1 cellular context compared by ENCODE assay signal in the genomic region with DNA sequence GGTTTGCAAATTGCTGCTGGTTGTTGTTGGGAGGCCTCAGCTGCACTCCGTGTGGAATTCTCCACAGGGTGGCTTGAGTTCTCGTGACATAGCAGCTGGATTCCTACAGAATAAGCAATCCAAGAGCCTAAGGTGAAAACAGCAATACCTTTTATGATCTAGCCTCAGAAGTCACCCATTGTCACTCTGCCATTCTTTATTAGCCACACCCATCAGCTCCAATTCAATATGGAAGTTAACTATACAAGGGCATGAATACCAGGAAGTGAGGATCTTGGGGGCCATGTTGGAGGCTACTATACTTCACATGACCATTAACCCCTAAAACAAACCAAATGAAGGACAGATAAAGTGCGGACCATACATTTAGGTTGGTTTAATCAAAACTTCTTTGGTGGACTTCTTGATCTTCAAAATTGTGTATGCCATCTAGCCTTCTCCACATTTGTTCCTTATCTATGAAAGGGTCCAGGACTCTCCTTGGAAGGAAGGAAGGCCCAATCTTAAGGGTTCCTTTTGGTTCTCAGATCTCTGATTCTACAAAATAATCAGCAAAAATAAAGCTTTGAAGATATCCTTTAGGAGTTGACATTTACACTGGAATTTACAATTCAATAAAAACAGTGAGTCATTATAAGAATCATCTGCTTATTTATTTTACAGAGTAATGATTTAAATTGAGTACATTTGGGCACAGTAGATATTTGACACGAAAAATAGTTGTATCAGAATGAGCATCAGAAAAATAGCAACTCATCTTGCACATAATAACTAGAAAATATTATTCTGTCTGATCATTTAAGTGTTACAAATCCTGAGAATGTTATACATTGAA.
TF ChIP-seq lines count a peak whose summit lies in the region.

No MANE protein-coding gene starts in this region.

TF ChIP-seq in K562, 482 proteins besides CTCF, POLR2A, EP300 and RAD21 (continued from another document and continues in another):
- TF ChIP-seq, protein P1, sequence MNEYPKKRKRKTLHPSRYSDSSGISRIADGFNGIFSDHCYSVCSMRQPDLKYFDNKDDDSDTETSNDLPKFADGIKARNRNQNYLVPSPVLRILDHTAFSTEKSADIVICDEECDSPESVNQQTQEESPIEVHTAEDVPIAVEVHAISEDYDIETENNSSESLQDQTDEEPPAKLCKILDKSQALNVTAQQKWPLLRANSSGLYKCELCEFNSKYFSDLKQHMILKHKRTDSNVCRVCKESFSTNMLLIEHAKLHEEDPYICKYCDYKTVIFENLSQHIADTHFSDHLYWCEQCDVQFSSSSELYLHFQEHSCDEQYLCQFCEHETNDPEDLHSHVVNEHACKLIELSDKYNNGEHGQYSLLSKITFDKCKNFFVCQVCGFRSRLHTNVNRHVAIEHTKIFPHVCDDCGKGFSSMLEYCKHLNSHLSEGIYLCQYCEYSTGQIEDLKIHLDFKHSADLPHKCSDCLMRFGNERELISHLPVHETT (CRISPR knock-in tag; conservative IDR thresholded peaks at IDR 0.05 in 1 of 2, IDR thresholded peaks at IDR 0.05 in 1 of 2) = peak in 1 of 2 experiments; percentile 56; a peak in 2 of 4 replicates
- TF ChIP-seq SMAD4 (CRISPR knock-in tag; conservative IDR thresholded peaks at IDR 0.05) = 0 out of 2 replicates have a peak, but pooled peaks have one; percentile 13
- no peak for TF ChIP-seq PHB (CRISPR knock-in tag; IDR thresholded peaks at IDR 0.05)
- no peak for TF ChIP-seq TAF9B (IDR thresholded peaks at IDR 0.05; ENCODE audit: partially characterized antibody)
- TF ChIP-seq, protein P2, sequence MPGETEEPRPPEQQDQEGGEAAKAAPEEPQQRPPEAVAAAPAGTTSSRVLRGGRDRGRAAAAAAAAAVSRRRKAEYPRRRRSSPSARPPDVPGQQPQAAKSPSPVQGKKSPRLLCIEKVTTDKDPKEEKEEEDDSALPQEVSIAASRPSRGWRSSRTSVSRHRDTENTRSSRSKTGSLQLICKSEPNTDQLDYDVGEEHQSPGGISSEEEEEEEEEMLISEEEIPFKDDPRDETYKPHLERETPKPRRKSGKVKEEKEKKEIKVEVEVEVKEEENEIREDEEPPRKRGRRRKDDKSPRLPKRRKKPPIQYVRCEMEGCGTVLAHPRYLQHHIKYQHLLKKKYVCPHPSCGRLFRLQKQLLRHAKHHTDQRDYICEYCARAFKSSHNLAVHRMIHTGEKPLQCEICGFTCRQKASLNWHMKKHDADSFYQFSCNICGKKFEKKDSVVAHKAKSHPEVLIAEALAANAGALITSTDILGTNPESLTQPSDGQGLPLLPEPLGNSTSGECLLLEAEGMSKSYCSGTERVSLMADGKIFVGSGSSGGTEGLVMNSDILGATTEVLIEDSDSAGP (CRISPR knock-in tag; IDR thresholded peaks at IDR 0.05) = no peak
- no peak for TF ChIP-seq CHD1 (IDR thresholded peaks at IDR 0.05; ENCODE audit: low read length)
- TF ChIP-seq TCF7L2 (IDR thresholded peaks at IDR 0.05; ENCODE audit: low read depth, low read length) = no peak
- TF ChIP-seq DIDO1 (tag; IDR thresholded peaks at IDR 0.05; ENCODE audit: low read depth) = no peak
- TF ChIP-seq ZNF253 (CRISPR knock-in tag; conservative IDR thresholded peaks at IDR 0.05) = no peak
- TF ChIP-seq TGIF2 (CRISPR knock-in tag; IDR thresholded peaks at IDR 0.05) = no peak
- TF ChIP-seq, protein P3, sequence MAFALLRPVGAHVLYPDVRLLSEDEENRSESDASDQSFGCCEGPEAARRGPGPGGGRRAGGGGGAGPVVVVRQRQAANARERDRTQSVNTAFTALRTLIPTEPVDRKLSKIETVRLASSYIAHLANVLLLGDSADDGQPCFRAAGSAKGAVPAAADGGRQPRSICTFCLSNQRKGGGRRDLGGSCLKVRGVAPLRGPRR (CRISPR knock-in tag; IDR thresholded peaks at IDR 0.05) = no peak
- TF ChIP-seq, protein P4, sequence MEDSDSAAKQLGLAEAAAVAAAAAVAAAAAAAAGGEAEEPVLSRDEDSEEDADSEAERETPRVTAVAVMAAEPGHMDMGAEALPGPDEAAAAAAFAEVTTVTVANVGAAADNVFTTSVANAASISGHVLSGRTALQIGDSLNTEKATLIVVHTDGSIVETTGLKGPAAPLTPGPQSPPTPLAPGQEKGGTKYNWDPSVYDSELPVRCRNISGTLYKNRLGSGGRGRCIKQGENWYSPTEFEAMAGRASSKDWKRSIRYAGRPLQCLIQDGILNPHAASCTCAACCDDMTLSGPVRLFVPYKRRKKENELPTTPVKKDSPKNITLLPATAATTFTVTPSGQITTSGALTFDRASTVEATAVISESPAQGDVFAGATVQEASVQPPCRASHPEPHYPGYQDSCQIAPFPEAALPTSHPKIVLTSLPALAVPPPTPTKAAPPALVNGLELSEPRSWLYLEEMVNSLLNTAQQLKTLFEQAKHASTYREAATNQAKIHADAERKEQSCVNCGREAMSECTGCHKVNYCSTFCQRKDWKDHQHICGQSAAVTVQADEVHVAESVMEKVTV (CRISPR knock-in tag; IDR thresholded peaks at IDR 0.05) = no peak
- TF ChIP-seq ARNT (IDR thresholded peaks at IDR 0.05) = no peak
- TF ChIP-seq, protein P5, sequence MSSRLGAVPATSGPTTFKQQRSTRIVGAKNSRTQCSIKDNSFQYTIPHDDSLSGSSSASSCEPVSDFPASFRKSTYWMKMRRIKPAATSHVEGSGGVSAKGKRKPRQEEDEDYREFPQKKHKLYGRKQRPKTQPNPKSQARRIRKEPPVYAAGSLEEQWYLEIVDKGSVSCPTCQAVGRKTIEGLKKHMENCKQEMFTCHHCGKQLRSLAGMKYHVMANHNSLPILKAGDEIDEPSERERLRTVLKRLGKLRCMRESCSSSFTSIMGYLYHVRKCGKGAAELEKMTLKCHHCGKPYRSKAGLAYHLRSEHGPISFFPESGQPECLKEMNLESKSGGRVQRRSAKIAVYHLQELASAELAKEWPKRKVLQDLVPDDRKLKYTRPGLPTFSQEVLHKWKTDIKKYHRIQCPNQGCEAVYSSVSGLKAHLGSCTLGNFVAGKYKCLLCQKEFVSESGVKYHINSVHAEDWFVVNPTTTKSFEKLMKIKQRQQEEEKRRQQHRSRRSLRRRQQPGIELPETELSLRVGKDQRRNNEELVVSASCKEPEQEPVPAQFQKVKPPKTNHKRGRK (tag; IDR thresholded peaks at IDR 0.05) = no peak
- TF ChIP-seq SMAD2 (IDR thresholded peaks at IDR 0.05; ENCODE audit: low read depth, low read length) = no peak
- no peak for TF ChIP-seq CBX8 (IDR thresholded peaks at IDR 0.05; ENCODE audit: borderline replicate concordance, extremely low read depth, low read depth, low read length, poor library complexity, severe bottlenecking)
- TF ChIP-seq NCOA6 (IDR thresholded peaks at IDR 0.05) = no peak
- no peak for TF ChIP-seq KLF6 (CRISPR knock-in tag; IDR thresholded peaks at IDR 0.05; ENCODE audit: borderline replicate concordance)
- no peak for TF ChIP-seq DACH1 (IDR thresholded peaks at IDR 0.05; ENCODE audit: partially characterized antibody)
- TF ChIP-seq, protein P6, sequence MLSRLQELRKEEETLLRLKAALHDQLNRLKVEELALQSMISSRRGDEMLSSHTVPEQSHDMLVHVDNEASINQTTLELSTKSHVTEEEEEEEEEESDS (CRISPR knock-in tag; IDR thresholded peaks at IDR 0.05) = no peak
- TF ChIP-seq ZNF551 (CRISPR knock-in tag; IDR thresholded peaks at IDR 0.05) = no peak
- no peak for TF ChIP-seq ZNF436 (CRISPR knock-in tag; IDR thresholded peaks at IDR 0.05)
- no peak for TF ChIP-seq ETS2 (tag; IDR thresholded peaks at IDR 0.05; ENCODE audit: borderline replicate concordance, poor library complexity, severe bottlenecking)
- TF ChIP-seq ERF (CRISPR knock-in tag; IDR thresholded peaks at IDR 0.05) = no peak
- TF ChIP-seq, protein P7, sequence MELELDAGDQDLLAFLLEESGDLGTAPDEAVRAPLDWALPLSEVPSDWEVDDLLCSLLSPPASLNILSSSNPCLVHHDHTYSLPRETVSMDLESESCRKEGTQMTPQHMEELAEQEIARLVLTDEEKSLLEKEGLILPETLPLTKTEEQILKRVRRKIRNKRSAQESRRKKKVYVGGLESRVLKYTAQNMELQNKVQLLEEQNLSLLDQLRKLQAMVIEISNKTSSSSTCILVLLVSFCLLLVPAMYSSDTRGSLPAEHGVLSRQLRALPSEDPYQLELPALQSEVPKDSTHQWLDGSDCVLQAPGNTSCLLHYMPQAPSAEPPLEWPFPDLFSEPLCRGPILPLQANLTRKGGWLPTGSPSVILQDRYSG (tag; conservative IDR thresholded peaks at IDR 0.05; ENCODE audit: low read depth) = peak; percentile 74; the same call in 1 of the 2 replicates
- TF ChIP-seq HIVEP1 (CRISPR knock-in tag; IDR thresholded peaks at IDR 0.05) = no peak
- no peak for TF ChIP-seq CREM (IDR thresholded peaks at IDR 0.05; ENCODE audit: low read depth)
- TF ChIP-seq CHD2 (IDR thresholded peaks at IDR 0.05; ENCODE audit: low read depth, low read length) = no peak
- TF ChIP-seq LEF1 (IDR thresholded peaks at IDR 0.05) = no peak
- TF ChIP-seq, protein P8, sequence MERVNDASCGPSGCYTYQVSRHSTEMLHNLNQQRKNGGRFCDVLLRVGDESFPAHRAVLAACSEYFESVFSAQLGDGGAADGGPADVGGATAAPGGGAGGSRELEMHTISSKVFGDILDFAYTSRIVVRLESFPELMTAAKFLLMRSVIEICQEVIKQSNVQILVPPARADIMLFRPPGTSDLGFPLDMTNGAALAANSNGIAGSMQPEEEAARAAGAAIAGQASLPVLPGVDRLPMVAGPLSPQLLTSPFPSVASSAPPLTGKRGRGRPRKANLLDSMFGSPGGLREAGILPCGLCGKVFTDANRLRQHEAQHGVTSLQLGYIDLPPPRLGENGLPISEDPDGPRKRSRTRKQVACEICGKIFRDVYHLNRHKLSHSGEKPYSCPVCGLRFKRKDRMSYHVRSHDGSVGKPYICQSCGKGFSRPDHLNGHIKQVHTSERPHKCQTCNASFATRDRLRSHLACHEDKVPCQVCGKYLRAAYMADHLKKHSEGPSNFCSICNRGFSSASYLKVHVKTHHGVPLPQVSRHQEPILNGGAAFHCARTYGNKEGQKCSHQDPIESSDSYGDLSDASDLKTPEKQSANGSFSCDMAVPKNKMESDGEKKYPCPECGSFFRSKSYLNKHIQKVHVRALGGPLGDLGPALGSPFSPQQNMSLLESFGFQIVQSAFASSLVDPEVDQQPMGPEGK (CRISPR knock-in tag; IDR thresholded peaks at IDR 0.05; ENCODE audit: borderline replicate concordance) = no peak
- TF ChIP-seq, protein P9, sequence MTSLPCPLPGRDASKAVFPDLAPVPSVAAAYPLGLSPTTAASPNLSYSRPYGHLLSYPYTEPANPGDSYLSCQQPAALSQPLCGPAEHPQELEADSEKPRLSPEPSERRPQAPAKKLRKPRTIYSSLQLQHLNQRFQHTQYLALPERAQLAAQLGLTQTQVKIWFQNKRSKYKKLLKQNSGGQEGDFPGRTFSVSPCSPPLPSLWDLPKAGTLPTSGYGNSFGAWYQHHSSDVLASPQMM (CRISPR knock-in tag; IDR thresholded peaks at IDR 0.05) = no peak
- TF ChIP-seq POLR3A (IDR thresholded peaks at IDR 0.05; ENCODE audit: borderline replicate concordance, extremely low read depth, insufficient read depth, insufficient read length) = no peak
- TF ChIP-seq, protein P10, sequence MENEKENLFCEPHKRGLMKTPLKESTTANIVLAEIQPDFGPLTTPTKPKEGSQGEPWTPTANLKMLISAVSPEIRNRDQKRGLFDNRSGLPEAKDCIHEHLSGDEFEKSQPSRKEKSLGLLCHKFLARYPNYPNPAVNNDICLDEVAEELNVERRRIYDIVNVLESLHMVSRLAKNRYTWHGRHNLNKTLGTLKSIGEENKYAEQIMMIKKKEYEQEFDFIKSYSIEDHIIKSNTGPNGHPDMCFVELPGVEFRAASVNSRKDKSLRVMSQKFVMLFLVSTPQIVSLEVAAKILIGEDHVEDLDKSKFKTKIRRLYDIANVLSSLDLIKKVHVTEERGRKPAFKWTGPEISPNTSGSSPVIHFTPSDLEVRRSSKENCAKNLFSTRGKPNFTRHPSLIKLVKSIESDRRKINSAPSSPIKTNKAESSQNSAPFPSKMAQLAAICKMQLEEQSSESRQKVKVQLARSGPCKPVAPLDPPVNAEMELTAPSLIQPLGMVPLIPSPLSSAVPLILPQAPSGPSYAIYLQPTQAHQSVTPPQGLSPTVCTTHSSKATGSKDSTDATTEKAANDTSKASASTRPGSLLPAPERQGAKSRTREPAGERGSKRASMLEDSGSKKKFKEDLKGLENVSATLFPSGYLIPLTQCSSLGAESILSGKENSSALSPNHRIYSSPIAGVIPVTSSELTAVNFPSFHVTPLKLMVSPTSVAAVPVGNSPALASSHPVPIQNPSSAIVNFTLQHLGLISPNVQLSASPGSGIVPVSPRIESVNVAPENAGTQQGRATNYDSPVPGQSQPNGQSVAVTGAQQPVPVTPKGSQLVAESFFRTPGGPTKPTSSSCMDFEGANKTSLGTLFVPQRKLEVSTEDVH (IDR thresholded peaks at IDR 0.05; ENCODE audit: low read depth, partially characterized antibody) = no peak
- 0 out of 2 replicates have a peak, but pooled peaks have one; percentile 51 for TF ChIP-seq ZNF175 (CRISPR knock-in tag; IDR thresholded peaks at IDR 0.05; ENCODE audit: low read depth)
- no peak for TF ChIP-seq ZNF24 (IDR thresholded peaks at IDR 0.05)
- TF ChIP-seq FIP1L1 (IDR thresholded peaks at IDR 0.05; ENCODE audit: low read depth, low read length, poor library complexity, severe bottlenecking) = no peak
- TF ChIP-seq HDAC3 (IDR thresholded peaks at IDR 0.05; ENCODE audit: borderline replicate concordance, partially characterized antibody) = no peak
- no peak for TF ChIP-seq CBX1 (IDR thresholded peaks at IDR 0.05; ENCODE audit: low read depth)
- TF ChIP-seq ZNF77 (CRISPR knock-in tag; IDR thresholded peaks at IDR 0.05) = no peak
- TF ChIP-seq ZNF217 (CRISPR knock-in tag; IDR thresholded peaks at IDR 0.05) = no peak
- TF ChIP-seq, protein P11, sequence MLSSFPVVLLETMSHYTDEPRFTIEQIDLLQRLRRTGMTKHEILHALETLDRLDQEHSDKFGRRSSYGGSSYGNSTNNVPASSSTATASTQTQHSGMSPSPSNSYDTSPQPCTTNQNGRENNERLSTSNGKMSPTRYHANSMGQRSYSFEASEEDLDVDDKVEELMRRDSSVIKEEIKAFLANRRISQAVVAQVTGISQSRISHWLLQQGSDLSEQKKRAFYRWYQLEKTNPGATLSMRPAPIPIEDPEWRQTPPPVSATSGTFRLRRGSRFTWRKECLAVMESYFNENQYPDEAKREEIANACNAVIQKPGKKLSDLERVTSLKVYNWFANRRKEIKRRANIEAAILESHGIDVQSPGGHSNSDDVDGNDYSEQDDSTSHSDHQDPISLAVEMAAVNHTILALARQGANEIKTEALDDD (IDR thresholded peaks at IDR 0.05) = no peak
- no peak for TF ChIP-seq ZNF408 (CRISPR knock-in tag; IDR thresholded peaks at IDR 0.05; ENCODE audit: low read depth)
- no peak for TF ChIP-seq PPARD (CRISPR knock-in tag; IDR thresholded peaks at IDR 0.05)
- no peak for TF ChIP-seq CAMTA2 (CRISPR knock-in tag; conservative IDR thresholded peaks at IDR 0.05)
- TF ChIP-seq POLR2H (tag; IDR thresholded peaks at IDR 0.05; ENCODE audit: low read depth) = no peak
- TF ChIP-seq HMG20A (CRISPR knock-in tag; conservative IDR thresholded peaks at IDR 0.05) = no peak
- TF ChIP-seq HDAC8 (tag; IDR thresholded peaks at IDR 0.05) = 0 out of 2 replicates have a peak, but pooled peaks have one; percentile 24
- TF ChIP-seq ETV1 (tag; conservative IDR thresholded peaks at IDR 0.05; ENCODE audit: low read depth) = 0 out of 2 replicates have a peak, but pooled peaks have one; percentile 6
